Comparison of ENCODE assay signal across 13 cellular contexts in the genomic region with DNA sequence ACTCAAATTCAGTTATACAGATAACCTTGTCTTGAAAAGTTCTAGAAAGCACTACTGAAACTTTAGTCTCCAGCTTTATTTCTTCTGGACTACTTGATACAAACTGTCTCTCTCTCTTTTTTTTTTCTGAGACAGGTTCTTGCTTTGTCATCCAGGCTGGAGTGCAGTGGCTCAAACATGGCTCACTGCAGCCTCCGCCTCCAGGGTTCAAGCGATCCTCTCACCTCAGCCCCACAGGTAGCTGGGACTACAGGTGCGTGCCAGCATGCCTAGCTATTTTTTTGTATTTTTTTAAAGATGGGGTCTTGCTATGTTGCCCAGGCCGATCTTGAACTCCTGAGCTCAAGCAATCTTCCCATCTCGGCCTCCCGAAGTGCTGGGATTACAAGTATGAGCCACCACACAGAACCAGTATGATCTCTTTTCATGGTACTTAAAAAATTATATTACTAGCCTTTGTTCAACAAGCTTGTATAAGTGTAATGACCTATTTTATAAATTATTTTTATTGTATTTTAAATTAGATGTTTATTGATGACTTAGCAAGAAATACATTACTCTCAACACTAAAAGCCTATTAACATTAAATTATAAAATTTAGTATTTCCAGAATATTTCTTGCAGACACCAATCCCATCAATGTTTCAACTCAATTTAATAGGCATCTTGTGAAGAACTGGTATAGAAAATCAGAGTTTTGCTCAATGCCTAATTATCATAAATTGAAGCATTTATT. TPM values are rescaled to one million over a fixed set of nuclear protein-coding genes. Genes with fewer than 3 reads are reported as not detected.
DNase-seq lines count a peak whose midpoint lies in the region; ATAC-seq, FAIRE-seq and TF ChIP-seq lines count a peak whose summit lies in the region.
"Had no signal": no experiment of that assay in that cellular context is flagged by ENCODE, and none has a peak within 500 bp of the region (broad histone marks: within the 10 kb centered on the region; RNA-seq: fewer than 3 reads in every experiment).

No MANE protein-coding gene starts in this region.

- H4K20me1 ChIP-seq in GM12878 (ENCODE audit: control insufficient read depth, insufficient read depth), result no peaks in the 10 kb centered on the region

- no peaks in the 10 kb centered on the region for H3K36me3 Mint-ChIP-seq in T-helper 2 cell treated with Interferon-gamma antibody and Interleukin-4, amounts not matched to agents 5 μg/mL and 100 μg/mL, for 36 hours (ENCODE audit: low read depth)
- no peaks in the 10 kb centered on the region for H3K36me3 Mint-ChIP-seq in stimulated activated effector memory CD8-positive, alpha-beta T cell treated with anti-CD3 and anti-CD28 coated beads, Interleukin-12 subunit alpha, Interleukin-12 subunit beta, amount 100 ng/mL, for 72 hours

- peaks cover 25% of the 10 kb centered on the region for H3K4me1 Mint-ChIP-seq in T-helper 2 cell treated with Interferon-gamma antibody and Interleukin-4, amounts not matched to agents 5 μg/mL and 100 μg/mL, for 36 hours (ENCODE audit: low read depth)
- H3K4me1 Mint-ChIP-seq in stimulated activated effector memory CD8-positive, alpha-beta T cell treated with anti-CD3 and anti-CD28 coated beads, Interleukin-12 subunit alpha, Interleukin-12 subunit beta, amount 100 ng/mL, for 72 hours, result peaks cover 8% of the 10 kb centered on the region
- H3K4me1 Mint-ChIP-seq: endodermal cell had no signal

- SMC1A ChIA-PET in GM12878 (lab: Charles Lee; ENCODE audit: uncharacterized antibody, unreplicated experiment), result interaction anchor here (0.6 to 3.4 kb wide), 9 partner anchors 9 to 184 kb away, joined by 3 to 13 read pairs (median 4); no protein-coding TSS in a partner anchor

- RAD21 ChIA-PET in GM12878 (lab: Charles Lee; ENCODE audit: unreplicated experiment), result interaction anchor here (0.7 to 2.1 kb wide), 2 partner anchors 9 to 18 kb away, joined by 4 to 7 read pairs; no protein-coding TSS in a partner anchor

- peak; percentile 3 for ATAC-seq in HG03097 (IDR thresholded peaks at IDR 0.05; ENCODE audit: low FRiP score, unreplicated experiment)
- peak; percentile 10 for ATAC-seq in GM12878
- peak; percentile 69 for ATAC-seq in stimulated activated effector memory CD8-positive, alpha-beta T cell treated with anti-CD3 and anti-CD28 coated beads, Interleukin-12 subunit alpha, Interleukin-12 subunit beta, amount 100 ng/mL, for 72 hours
- ATAC-seq in left ventricle myocardium superior, result no peak

- no peak for TF ChIP-seq RAD21 in GM12878 (IDR thresholded peaks at IDR 0.05; ENCODE audit: insufficient read depth, low read depth, low read length)

- in situ Hi-C loops in GM12878 (cut with MboI), result no loop called here

- TF ChIP-seq POLR2A in GM12878 (IDR thresholded peaks at IDR 0.05; ENCODE audit: low read depth, low read length), result no peak

- no peak for FAIRE-seq in GM12878 (lab: Jason Lieb, UNC)

- H3K9ac ChIP-seq in GM12878 (ENCODE audit: control insufficient read depth, insufficient read depth, low read length), result no peak overlapping the region

- H2AFZ ChIP-seq in GM12878 (ENCODE audit: control insufficient read depth, low read depth, low read length), result peak overlapping the region; percentile 96

- CTCF ChIA-PET in GM12878 (lab: Yijun Ruan, JAX), result interaction anchor here (0.6 to 1.6 kb wide), 9 partner anchors 9 to 81 kb away, joined by 3 to 16 read pairs (median 3); no protein-coding TSS in a partner anchor

- intact Hi-C loops in GM12878 (cut with micrococcal nuclease; ENCODE audit: unreplicated experiment) (no loop called here), left ventricle myocardium superior (cut with micrococcal nuclease) (no loop called here)

- no peaks in the 10 kb centered on the region for H3K9me3 ChIP-seq in GM12878 (replicated peaks; ENCODE audit: control insufficient read depth, insufficient read depth, low read length)
- H3K9me3 ChIP-seq: adrenal gland had no signal

- H3K4me1 ChIP-seq in GM12878 (ENCODE audit: control insufficient read depth, insufficient read depth, low read length), result peaks cover 11% of the 10 kb centered on the region
- H3K4me1 ChIP-seq: adrenal gland had no signal

- H3K27ac Mint-ChIP-seq in T-helper 2 cell treated with Interferon-gamma antibody and Interleukin-4, amounts not matched to agents 5 μg/mL and 100 μg/mL, for 36 hours, result peak overlapping the region; percentile 96
- H3K27ac Mint-ChIP-seq in stimulated activated effector memory CD8-positive, alpha-beta T cell treated with anti-CD3 and anti-CD28 coated beads, Interleukin-12 subunit alpha, Interleukin-12 subunit beta, amount 100 ng/mL, for 72 hours, result peak overlapping the region; percentile 70
- H3K27ac Mint-ChIP-seq: endodermal cell had no signal

- no peaks in the 10 kb centered on the region for H3K9me3 Mint-ChIP-seq in T-helper 2 cell treated with Interferon-gamma antibody and Interleukin-4, amounts not matched to agents 5 μg/mL and 100 μg/mL, for 36 hours
- H3K9me3 Mint-ChIP-seq in stimulated activated effector memory CD8-positive, alpha-beta T cell treated with anti-CD3 and anti-CD28 coated beads, Interleukin-12 subunit alpha, Interleukin-12 subunit beta, amount 100 ng/mL, for 72 hours, result no peaks in the 10 kb centered on the region
- H3K9me3 Mint-ChIP-seq: endodermal cell had no signal

- TF ChIP-seq CTCF in GM12878 (IDR thresholded peaks at IDR 0.05 in 2 of 3, conservative IDR thresholded peaks at IDR 0.05 in 1 of 3; ENCODE audit: control insufficient read depth in 2 of 3, extremely low read depth in 1 of 3, insufficient read depth in 1 of 3, low read depth in 3 of 3, low read length in 3 of 3), result no peak

- H3K36me3 ChIP-seq in GM12878 (ENCODE audit: control insufficient read depth in 2 of 2, insufficient read depth in 2 of 2, low read length in 1 of 2), result no peaks in the 10 kb centered on the region
- H3K36me3 ChIP-seq: adrenal gland had no signal

- H3K27ac ChIP-seq in GM12878 (ENCODE audit: control insufficient read depth, insufficient read depth), result peak overlapping the region; percentile 73
- H3K27ac ChIP-seq: adrenal gland had no signal

- BruUV-seq in GM12878 (replicated peaks; lab: Mats Ljungman, UMichigan), result no TSS peak

- H3K4me3 Mint-ChIP-seq in T-helper 2 cell treated with Interferon-gamma antibody and Interleukin-4, amounts not matched to agents 5 μg/mL and 100 μg/mL, for 36 hours, result peak overlapping the region; percentile 84
- H3K4me3 Mint-ChIP-seq in stimulated activated effector memory CD8-positive, alpha-beta T cell treated with anti-CD3 and anti-CD28 coated beads, Interleukin-12 subunit alpha, Interleukin-12 subunit beta, amount 100 ng/mL, for 72 hours, result peak overlapping the region; percentile 54
- H3K4me3 Mint-ChIP-seq: endodermal cell had no signal

- no peaks in the 10 kb centered on the region for H3K27me3 ChIP-seq in GM12878 (replicated peaks in 1 of 2; ENCODE audit: control insufficient read depth in 2 of 2, insufficient read depth in 2 of 2, low read length in 1 of 2)
- H3K27me3 ChIP-seq: adrenal gland had no signal

- POLR2A ChIA-PET in GM12878 (lab: Charles Lee), result interaction anchor here (0.7 to 0.8 kb wide), 2 partner anchors 9 to 130 kb away, joined by 3 to 4 read pairs; no protein-coding TSS in a partner anchor

- 72% methylated on average over 6 of the region's 6 CpGs for WGBS in GM12878 (ENCODE audit: insufficient coverage, insufficient replicate concordance, low lambda C conversion rate, missing lambda C conversion rate)

- H3K79me2 ChIP-seq in GM12878 (ENCODE audit: control insufficient read depth, insufficient read depth, low read length), result no peaks in the 10 kb centered on the region

- peak overlapping the region; percentile 27; the same call in 1 of the 2 replicates for H3K4me3 ChIP-seq in GM12878

- no peak for TF ChIP-seq EP300 in GM12878 (IDR thresholded peaks at IDR 0.05; ENCODE audit: borderline replicate concordance in 1 of 2, control insufficient read depth in 1 of 2, low read depth in 2 of 2, low read length in 2 of 2)

- H3K4me2 ChIP-seq in GM12878 (ENCODE audit: control insufficient read depth, insufficient read depth), result peak overlapping the region; percentile 43

- DNase-seq in T-helper 2 cell treated with Interferon-gamma antibody and Interleukin-4, amounts not matched to agents 5 μg/mL and 100 μg/mL, for 36 hours (ENCODE audit: low spot score), result no peak
- DNase-seq in T-helper 2 cell (no peak), GM12878 (ENCODE audit: low read depth, low spot score) (no peak), NCI-H2227 treated with DMSO at 0.1 percent for 48 hours (lab: John Stamatoyannopoulos, UW) (no peak), AG08395 (ENCODE audit: low spot score) (no peak), left ventricle myocardium superior (no peak)
- DNase-seq in stimulated activated effector memory CD8-positive, alpha-beta T cell treated with anti-CD3 and anti-CD28 coated beads, Interleukin-12 subunit alpha, Interleukin-12 subunit beta, amount 100 ng/mL, for 72 hours (ENCODE audit: low spot score in 2 of 2), result no peak
- DNase-seq: adrenal gland; endodermal cell; GF-D8; NCI-H2029; stimulated activated CD4-positive, alpha-beta T cell treated with anti-CD3 and anti-CD28 coated beads, Interleukin-12 subunit alpha, Interleukin-12 subunit beta, amount 100 ng/mL, for 4 hours had no signal

- H3K27me3 Mint-ChIP-seq in T-helper 2 cell treated with Interferon-gamma antibody and Interleukin-4, amounts not matched to agents 5 μg/mL and 100 μg/mL, for 36 hours (ENCODE audit: low read depth), result no peaks in the 10 kb centered on the region

RNA-seq across cellular contexts. Expression of a gene that starts 36.1 kb away (rescaled TPM):
- total RNA-seq in GM12878 (2013; cell fraction: nucleolus; rRNA removed), result 208 and 233 TPM in 2 replicates
- total RNA-seq in GM12878 (2014; rRNA removed) (33.3 and 41.8 TPM in 2 replicates), GM12878 (2014; rRNA removed; fragmentation: Illumina TruSeq; extraction: Trizol) (43.6 and 44.3 TPM in 2 replicates), GM12878 (2021) (45.9 and 54.8 TPM in 2 replicates), left ventricle myocardium superior (8.7 TPM)
- 15.5 TPM for polyA plus RNA-seq in GM12878 (2011; ENCODE audit: low read depth)
- polyA plus RNA-seq in GM12878 (2011; rRNA removed) (74.9 and 102 TPM in 2 replicates), GM12878 (2014; fragmentation: Illumina TruSeq; extraction: Trizol) (38.8 and 40.7 TPM in 2 replicates), GM12878 (2014; fragmentation: Nextera tagmentation; extraction: Ambion mirVana) (10 to 100 TPM; 22.6 to 30.6 TPM), GM12878 (2014; rRNA removed) (32.3 and 41.9 TPM in 2 replicates), GM12878 (2016; fragmentation: Nextera tagmentation; extraction: Ambion mirVana) (10 to 100 TPM; 67.4 to 69.4 TPM)
- 35.9 and 38.8 TPM in 2 replicates for polyA plus RNA-seq in GM12878 (2011; cell fraction: cytosol; rRNA removed)
- polyA plus RNA-seq in GM12878 (2011; cell fraction: nucleus; rRNA removed), result 35.1 and 45.2 TPM in 2 replicates
- 23.9 and 26.9 TPM in 2 replicates for polyA plus RNA-seq in GM12878 (2012)
- polyA minus RNA-seq in GM12878 (2011; rRNA and poly(A)+ RNA removed), result 99.2 and 125 TPM in 2 replicates
- 32.7 and 33.9 TPM in 2 replicates for polyA minus RNA-seq in GM12878 (2011; cell fraction: cytosol; rRNA and poly(A)+ RNA removed)
- 51.7 and 64.1 TPM in 2 replicates for polyA minus RNA-seq in GM12878 (2011; cell fraction: nucleus; rRNA and poly(A)+ RNA removed)
